Comparison of ENCODE assay signal across 21 cellular contexts in the genomic region with DNA sequence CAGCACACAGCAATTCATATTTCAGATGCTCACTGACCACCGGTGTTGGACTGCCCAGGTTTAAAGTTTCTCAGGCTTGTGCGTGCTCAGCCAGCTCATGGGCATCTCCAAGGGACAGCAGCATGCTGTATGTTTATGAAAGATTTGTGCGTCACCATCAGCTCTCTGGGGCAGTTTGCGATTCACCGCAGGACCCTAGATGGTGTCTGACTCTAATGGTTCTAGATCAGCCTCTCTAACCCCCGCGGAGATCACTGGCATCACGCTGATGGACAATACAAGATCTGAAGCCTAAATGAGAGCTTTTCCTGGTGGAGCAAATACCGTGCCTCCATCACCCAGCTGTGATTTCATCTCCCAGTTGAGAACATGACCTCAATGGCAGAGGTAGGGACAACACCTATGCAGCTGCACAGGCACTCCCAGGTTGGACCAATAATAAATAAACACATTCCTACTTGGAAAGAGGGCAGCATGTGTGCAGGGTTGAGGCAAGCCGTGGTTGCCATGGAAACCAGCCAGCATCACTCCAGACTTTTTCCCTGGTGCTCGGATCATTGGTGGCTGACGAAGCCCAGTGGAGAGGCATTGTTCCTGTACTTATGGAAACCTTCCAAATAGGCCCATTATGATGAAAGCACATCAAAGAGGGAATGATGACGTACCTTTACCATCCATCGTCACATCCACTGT.
DNase-seq lines count a peak whose midpoint lies in the region; ATAC-seq, FAIRE-seq and TF ChIP-seq lines count a peak whose summit lies in the region.
"Had no signal": no experiment of that assay in that cellular context is flagged by ENCODE, and none has a peak within 500 bp of the region (broad histone marks: within the 10 kb centered on the region; RNA-seq: fewer than 3 reads in every experiment).

No MANE protein-coding gene starts in this region.

- no peak overlapping the region for H3K4me2 ChIP-seq in HepG2 (ENCODE audit: low read depth, low read length)
- H3K4me2 ChIP-seq in astrocyte (ENCODE audit: low read length), result no peak overlapping the region

- BruUV-seq in HepG2 (replicated peaks; lab: Mats Ljungman, UMichigan), result no TSS peak

- no peak overlapping the region for H3K4me3 Mint-ChIP-seq in astrocyte (ENCODE audit: unreplicated experiment)
- H3K4me3 Mint-ChIP-seq in activated naive CD8-positive, alpha-beta T cell treated with anti-CD3 and anti-CD28 coated beads for 36 hours, result no peak overlapping the region
- H3K4me3 Mint-ChIP-seq: activated CD8-positive, alpha-beta memory T cell treated with anti-CD3 and anti-CD28 coated beads, Interleukin-2, amount 10 ng/mL, durations not matched to agents 7 days and 5 days; natural killer cell had no signal

- 48% methylated on average over 14 of the region's 14 CpGs for WGBS in HepG2 (ENCODE audit: low lambda C conversion rate)
- WGBS in right lobe of liver (ENCODE audit: insufficient coverage, low coverage, low lambda C conversion rate, missing lambda C conversion rate), result 88% methylated on average over 11 of the region's 14 CpGs

- H3K4me3 ChIP-seq in HepG2 (replicated peaks in 1 of 3; ENCODE audit: insufficient read depth in 1 of 3, low read depth in 2 of 3, low read length in 3 of 3) (no peak overlapping the region), right lobe of liver (no peak overlapping the region), astrocyte (ENCODE audit: insufficient read depth, low read depth, low read length) (no peak overlapping the region)
- H3K4me3 ChIP-seq: esophagus muscularis mucosa, heart right ventricle, SJSA1, vagina had no signal

- H3K36me3 ChIP-seq in HepG2 (replicated peaks in 1 of 2; ENCODE audit: control insufficient read depth in 1 of 2, insufficient read depth in 2 of 2, low read length in 2 of 2), result no peaks in the 10 kb centered on the region
- no peaks in the 10 kb centered on the region for H3K36me3 ChIP-seq in right lobe of liver
- no peaks in the 10 kb centered on the region for H3K36me3 ChIP-seq in astrocyte (ENCODE audit: insufficient read depth, low read length)
- H3K36me3 ChIP-seq: esophagus muscularis mucosa, heart right ventricle, SJSA1, vagina had no signal

- no peak overlapping the region for H2AFZ ChIP-seq in HepG2 (ENCODE audit: low read length)
- peak overlapping the region; percentile 9 for H2AFZ ChIP-seq in astrocyte (ENCODE audit: low read depth, low read length)

- no peak for FAIRE-seq in HepG2 (lab: Jason Lieb, UNC)
- peak; percentile 17 for FAIRE-seq in astrocyte (lab: Jason Lieb, UNC)
- no peak for FAIRE-seq in RCC 7860 (lab: Jason Lieb, UNC)
- FAIRE-seq: H1, islet of Langerhans had no signal

- TF ChIP-seq EP300 in HepG2 (IDR thresholded peaks at IDR 0.05; ENCODE audit: low read depth in 2 of 2, low read length in 2 of 2), result no peak
- no peak for TF ChIP-seq EP300 in HepG2 (CRISPR knock-in tag; IDR thresholded peaks at IDR 0.05; ENCODE audit: borderline replicate concordance)

- H3K9me3 ChIP-seq in HepG2 (ENCODE audit: low read length) (no peaks in the 10 kb centered on the region), right lobe of liver (no peaks in the 10 kb centered on the region), astrocyte (ENCODE audit: insufficient read depth, low read depth, low read length) (no peaks in the 10 kb centered on the region)
- H3K9me3 ChIP-seq: esophagus muscularis mucosa, heart right ventricle, SJSA1, vagina had no signal

- H3K4me1 ChIP-seq in HepG2 (ENCODE audit: insufficient read depth, low read length) (no peaks in the 10 kb centered on the region), right lobe of liver (peaks cover 0 to 20% (median 2%) of the 10 kb centered on the region in 4 donors), astrocyte (ENCODE audit: insufficient read depth, low read length) (peaks cover 24% of the 10 kb centered on the region)

- in situ Hi-C loops in HepG2 (cut with HindIII; ENCODE audit: extremely low pct_ligation_motif_present, low pct_unique_long_range_greater_than_20kb), result no loop called here

- no peak for TF ChIP-seq CTCF in HepG2 (CRISPR knock-in tag; IDR thresholded peaks at IDR 0.05)
- no peak for TF ChIP-seq CTCF in right lobe of liver (IDR thresholded peaks at IDR 0.05)
- TF ChIP-seq CTCF in astrocyte (IDR thresholded peaks at IDR 0.05; ENCODE audit: insufficient read depth, low read depth, low read length), result no peak

- no peaks in the 10 kb centered on the region for H3K36me3 Mint-ChIP-seq in astrocyte (ENCODE audit: low read depth, unreplicated experiment)
- no peaks in the 10 kb centered on the region for H3K36me3 Mint-ChIP-seq in activated naive CD8-positive, alpha-beta T cell treated with anti-CD3 and anti-CD28 coated beads for 36 hours
- H3K36me3 Mint-ChIP-seq: activated CD8-positive, alpha-beta memory T cell treated with anti-CD3 and anti-CD28 coated beads, Interleukin-2, amount 10 ng/mL, durations not matched to agents 7 days and 5 days; natural killer cell had no signal

- no peak for DNase-seq in HepG2 (ENCODE audit: low spot score)
- DNase-seq in right lobe of liver, result no peak
- no peak for DNase-seq in astrocyte (ENCODE audit: low read depth)
- DNase-seq in hypothalamus (lab: John Stamatoyannopoulos, UW), result peak in 27 of 51 donors; percentile 4 to 64 (median 31)
- DNase-seq in activated naive CD8-positive, alpha-beta T cell treated with anti-CD3 and anti-CD28 coated beads for 36 hours, result no peak
- no peak for DNase-seq in RCC 7860 (ENCODE audit: low spot score)
- DNase-seq: activated CD4-positive, alpha-beta T cell treated with anti-CD3 and anti-CD28 coated beads for 1 hour; activated CD8-positive, alpha-beta memory T cell treated with anti-CD3 and anti-CD28 coated beads, Interleukin-2, amount 10 ng/mL, durations not matched to agents 7 days and 5 days; activated gamma-delta T cell; aorta; heart right ventricle; natural killer cell; NCI-H510A; OCI-M1 had no signal

- H3K79me2 ChIP-seq in HepG2 (ENCODE audit: insufficient read depth, low read length), result no peaks in the 10 kb centered on the region
- H3K79me2 ChIP-seq in astrocyte (ENCODE audit: insufficient read depth, low read length), result no peaks in the 10 kb centered on the region

- H3K27ac Mint-ChIP-seq in astrocyte (ENCODE audit: unreplicated experiment), result no peak overlapping the region
- no peak overlapping the region for H3K27ac Mint-ChIP-seq in activated naive CD8-positive, alpha-beta T cell treated with anti-CD3 and anti-CD28 coated beads for 36 hours
- H3K27ac Mint-ChIP-seq: activated CD8-positive, alpha-beta memory T cell treated with anti-CD3 and anti-CD28 coated beads, Interleukin-2, amount 10 ng/mL, durations not matched to agents 7 days and 5 days; natural killer cell had no signal

- CTCF ChIA-PET in HepG2 (lab: Yijun Ruan, JAX; ENCODE audit: low intra/inter-chr PET ratio, low total read pairs), result no interaction called here

- no peak for TF ChIP-seq RAD21 in HepG2 (CRISPR knock-in tag; IDR thresholded peaks at IDR 0.05)

- POLR2A ChIA-PET in HepG2 (lab: Yijun Ruan, JAX), result no interaction called here

- H3K27ac ChIP-seq in HepG2 (ENCODE audit: extremely low read length, insufficient read depth, low read length) (no peak overlapping the region), right lobe of liver (no peak overlapping the region), astrocyte (ENCODE audit: low read depth, low read length) (no peak overlapping the region)
- H3K27ac ChIP-seq: esophagus muscularis mucosa, heart right ventricle, SJSA1, vagina had no signal

- TF ChIP-seq POLR2A in HepG2 (IDR thresholded peaks at IDR 0.05; ENCODE audit: insufficient read depth in 1 of 2, low read depth in 2 of 2, low read length in 2 of 2) (no peak), right lobe of liver (IDR thresholded peaks at IDR 0.05) (no peak)

- peaks cover 27% of the 10 kb centered on the region for H3K4me1 Mint-ChIP-seq in astrocyte (ENCODE audit: low read depth, unreplicated experiment)
- H3K4me1 Mint-ChIP-seq in activated naive CD8-positive, alpha-beta T cell treated with anti-CD3 and anti-CD28 coated beads for 36 hours, result peaks cover 25% of the 10 kb centered on the region

- ATAC-seq in HepG2, result no peak
- no peak for ATAC-seq in right lobe of liver
- no peak for ATAC-seq in GM21529 (IDR thresholded peaks at IDR 0.05; ENCODE audit: unreplicated experiment)
- no peak for ATAC-seq in HG02973 (IDR thresholded peaks at IDR 0.05; ENCODE audit: unreplicated experiment)
- ATAC-seq: activated CD8-positive, alpha-beta memory T cell treated with anti-CD3 and anti-CD28 coated beads, Interleukin-2, amount 10 ng/mL, durations not matched to agents 7 days and 5 days; heart right ventricle; natural killer cell had no signal

- no peaks in the 10 kb centered on the region for H3K27me3 Mint-ChIP-seq in astrocyte (ENCODE audit: low read depth, unreplicated experiment)
- H3K27me3 Mint-ChIP-seq in activated naive CD8-positive, alpha-beta T cell treated with anti-CD3 and anti-CD28 coated beads for 36 hours, result peaks cover 4% of the 10 kb centered on the region

- intact Hi-C loops in HepG2 (cut with micrococcal nuclease; ENCODE audit: unreplicated experiment), result no loop called here
- intact Hi-C loops in right lobe of liver (cut with DNase I), result no loop called here

- H3K9ac ChIP-seq in HepG2 (ENCODE audit: insufficient read depth, low read depth, low read length) (no peak overlapping the region), astrocyte (ENCODE audit: low read length) (no peak overlapping the region)

- H3K9me3 Mint-ChIP-seq in astrocyte (ENCODE audit: unreplicated experiment), result no peaks in the 10 kb centered on the region
- H3K9me3 Mint-ChIP-seq in activated naive CD8-positive, alpha-beta T cell treated with anti-CD3 and anti-CD28 coated beads for 36 hours, result no peaks in the 10 kb centered on the region
- H3K9me3 Mint-ChIP-seq: natural killer cell had no signal

- no peaks in the 10 kb centered on the region for H4K20me1 ChIP-seq in HepG2 (ENCODE audit: insufficient read depth, low read length)
- no peaks in the 10 kb centered on the region for H4K20me1 ChIP-seq in astrocyte (ENCODE audit: insufficient read depth, low read length)

- H3K27me3 ChIP-seq in HepG2 (ENCODE audit: control insufficient read depth in 1 of 2, insufficient read depth in 2 of 2, low read length in 2 of 2) (no peaks in the 10 kb centered on the region), right lobe of liver (no peaks in the 10 kb centered on the region), astrocyte (ENCODE audit: insufficient read depth, low read length) (no peaks in the 10 kb centered on the region)
- H3K27me3 ChIP-seq: esophagus muscularis mucosa, SJSA1, vagina had no signal

TF ChIP-seq in HepG2, 621 proteins besides CTCF, POLR2A, EP300 and RAD21 (continues in another document):
- TF ChIP-seq CREB1 (IDR thresholded peaks at IDR 0.05) (peak; percentile 79), CREB1 (CRISPR knock-in tag; IDR thresholded peaks at IDR 0.05) (no peak), ZNF777 (CRISPR knock-in tag; IDR thresholded peaks at IDR 0.05) (no peak)

Comparison
In these comparisons a context has a peak if more than half of its experiments do, and no peak if none do; other contexts are left out.
1. DNase-seq: peak in hypothalamus (27 of 51); none in HepG2 (single experiment), right lobe of liver (0 of 3), astrocyte (single experiment), activated naive CD8-positive, alpha-beta T cell treated with anti-CD3 and anti-CD28 coated beads for 36 hours (single experiment) and RCC 7860 (single experiment).